Comparison of ENCODE assay signal across 9 cellular contexts in the genomic region with DNA sequence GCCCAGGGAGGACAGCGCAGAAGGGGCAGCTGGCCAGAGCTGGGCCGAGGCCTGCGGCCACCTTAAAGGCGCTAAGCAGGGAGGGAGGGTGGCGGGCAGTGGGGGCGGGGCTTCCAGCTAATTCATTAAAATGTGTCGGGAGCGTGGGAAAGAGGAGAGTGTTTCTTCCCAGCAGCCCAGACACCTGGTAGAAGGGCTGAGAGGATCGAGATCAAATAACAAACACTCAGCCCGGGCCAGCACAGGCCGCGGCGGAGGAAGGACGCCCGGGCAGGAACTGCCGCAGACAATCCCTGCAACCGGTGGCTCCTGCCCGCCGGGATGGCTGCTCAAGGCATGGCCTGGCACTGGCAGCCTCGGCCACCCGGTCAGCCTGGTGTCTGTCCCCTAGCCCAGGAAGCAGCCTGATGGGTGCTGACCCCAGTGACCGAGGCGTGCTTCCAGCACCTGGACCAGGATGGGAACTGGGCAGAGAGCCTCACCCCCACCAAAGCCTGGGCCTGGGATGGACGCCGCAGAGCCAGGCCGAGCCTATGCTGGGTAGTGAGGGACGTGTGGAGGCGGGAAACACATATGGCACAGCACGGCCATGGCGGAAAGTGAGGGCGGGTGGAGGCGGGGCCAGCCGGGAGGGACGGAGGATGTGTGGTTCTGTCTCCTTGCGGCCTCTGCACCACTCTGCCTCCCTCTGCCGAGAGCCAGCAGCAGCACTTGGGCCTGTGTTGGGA. TPM values are rescaled to one million over a fixed set of nuclear protein-coding genes. Genes with fewer than 3 reads are reported as not detected.
DNase-seq lines count a peak whose midpoint lies in the region; ATAC-seq, FAIRE-seq and TF ChIP-seq lines count a peak whose summit lies in the region.
"Had no signal": no experiment of that assay in that cellular context is flagged by ENCODE, and none has a peak within 500 bp of the region (broad histone marks: within the 10 kb centered on the region; RNA-seq: fewer than 3 reads in every experiment).

No MANE protein-coding gene starts in this region.

- peaks cover 27% of the 10 kb centered on the region for H3K4me1 ChIP-seq in keratinocyte (ENCODE audit: control insufficient read depth, extremely low read depth, insufficient read depth, low read length)

- H3K9me1 ChIP-seq in keratinocyte (ENCODE audit: control insufficient read depth, extremely low read depth, insufficient read depth, low read length), result no peaks in the 10 kb centered on the region

- TF ChIP-seq CTCF in GM13977 (IDR thresholded peaks at IDR 0.05; ENCODE audit: extremely low read depth, insufficient read depth, missing control alignments), result peak; percentile 29
- no peak for TF ChIP-seq CTCF in keratinocyte (optimal IDR thresholded peaks at IDR 0.05 in 1 of 3, IDR thresholded peaks at IDR 0.05 in 1 of 3, conservative IDR thresholded peaks at IDR 0.05 in 1 of 3; ENCODE audit: extremely low read depth in 1 of 3, insufficient read depth in 2 of 3, low read length in 3 of 3)

- H3K4me1 Mint-ChIP-seq in stimulated activated memory B cell treated with anti-CD40 and anti-IgM and Interleukin-4, amounts not matched to agents 10 μg/mL and 1 μg/mL and 100 μg/mL, for 72 hours, result peaks cover 26% of the 10 kb centered on the region

- no peak overlapping the region for H3K4me3 ChIP-seq in keratinocyte (ENCODE audit: control insufficient read depth in 2 of 3, extremely low read depth in 1 of 3, insufficient read depth in 2 of 3, low read depth in 1 of 3, low read length in 3 of 3)

- no peaks in the 10 kb centered on the region for H3K79me2 ChIP-seq in keratinocyte (ENCODE audit: control insufficient read depth, insufficient read depth, low read length)

- H3K27me3 ChIP-seq in keratinocyte (ENCODE audit: control insufficient read depth, extremely low read depth, insufficient read depth, low read length), result peaks cover 12% of the 10 kb centered on the region

- peak overlapping the region; percentile 87 for H2AFZ ChIP-seq in keratinocyte (ENCODE audit: control insufficient read depth, low read length)

- H3K4me2 ChIP-seq in keratinocyte (ENCODE audit: control insufficient read depth, extremely low read depth, insufficient read depth, low read depth, low read length), result peak overlapping the region; percentile 31

- H3K36me3 Mint-ChIP-seq in stimulated activated memory B cell treated with anti-CD40 and anti-IgM and Interleukin-4, amounts not matched to agents 10 μg/mL and 1 μg/mL and 100 μg/mL, for 72 hours, result no peaks in the 10 kb centered on the region

- H3K4me3 Mint-ChIP-seq in stimulated activated memory B cell treated with anti-CD40 and anti-IgM and Interleukin-4, amounts not matched to agents 10 μg/mL and 1 μg/mL and 100 μg/mL, for 72 hours, result no peak overlapping the region

- no peaks in the 10 kb centered on the region for H3K9me3 ChIP-seq in keratinocyte (ENCODE audit: control insufficient read depth, low read depth, low read length)
- H3K9me3 ChIP-seq: neutrophil had no signal

- ATAC-seq in HG03442 (IDR thresholded peaks at IDR 0.05; ENCODE audit: unreplicated experiment) (no peak), GM21528 (IDR thresholded peaks at IDR 0.05; ENCODE audit: low FRiP score, unreplicated experiment) (no peak)
- ATAC-seq in stimulated activated memory B cell treated with anti-CD40 and anti-IgM and Interleukin-4, amounts not matched to agents 10 μg/mL and 1 μg/mL and 100 μg/mL, for 72 hours, result no peak

- H3K9me3 Mint-ChIP-seq in stimulated activated memory B cell treated with anti-CD40 and anti-IgM and Interleukin-4, amounts not matched to agents 10 μg/mL and 1 μg/mL and 100 μg/mL, for 72 hours, result no peaks in the 10 kb centered on the region

- dilution Hi-C loops in keratinocyte (cut with MboI; ENCODE audit: extremely low pct_ligation_motif_present, low sequenced_read_pairs), result no loop called here

- peak; percentile 81 for DNase-seq in GM13977 (ENCODE audit: low spot score)
- DNase-seq in SHP77 (lab: John Stamatoyannopoulos, UW), result peak; percentile 69 to 81
- DNase-seq in anterior cingulate cortex (lab: John Stamatoyannopoulos, UW), result peak in 33 of 58 donors; percentile 28 to 73 (median 52)
- no peak for DNase-seq in keratinocyte (ENCODE audit: low read depth, low spot score)
- DNase-seq in stimulated activated CD4-positive, alpha-beta T cell treated with anti-CD3 and anti-CD28 coated beads, Interleukin-2, amount 100 ng/mL, for 48 hours, result peak; percentile 49 to 63

- H3K27ac ChIP-seq in keratinocyte (ENCODE audit: control insufficient read depth, insufficient read depth, low read length), result peak overlapping the region; percentile 29
- H3K27ac ChIP-seq: neutrophil had no signal

- no peak overlapping the region for H3K27ac Mint-ChIP-seq in stimulated activated memory B cell treated with anti-CD40 and anti-IgM and Interleukin-4, amounts not matched to agents 10 μg/mL and 1 μg/mL and 100 μg/mL, for 72 hours

- peak overlapping the region; percentile 42 for H3K9ac ChIP-seq in keratinocyte (ENCODE audit: control insufficient read depth, extremely low read depth, insufficient read depth, low read length)

- no peaks in the 10 kb centered on the region for H4K20me1 ChIP-seq in keratinocyte (ENCODE audit: control insufficient read depth, extremely low read depth, insufficient read depth, low read length)

- FAIRE-seq in keratinocyte (lab: Jason Lieb, UNC), result no peak

- in situ Hi-C loops in GM13977 (cut with MboI; ENCODE audit: low pct_unique_long_range_greater_than_20kb, low sequenced_read_pairs, unreplicated experiment), result no loop called here

- H3K36me3 ChIP-seq in keratinocyte (ENCODE audit: control insufficient read depth in 2 of 2, extremely low read depth in 1 of 2, insufficient read depth in 2 of 2, low read length in 2 of 2), result no peaks in the 10 kb centered on the region
- H3K36me3 ChIP-seq: neutrophil had no signal

- H3K27me3 Mint-ChIP-seq in stimulated activated memory B cell treated with anti-CD40 and anti-IgM and Interleukin-4, amounts not matched to agents 10 μg/mL and 1 μg/mL and 100 μg/mL, for 72 hours, result peaks cover 44% of the 10 kb centered on the region

RNA-seq across cellular contexts. Expression of gene NRARP, which starts 3.2 kb away (rescaled TPM):
- polyA plus RNA-seq in keratinocyte, result 0.43 to 2.4 TPM (median 2.2 TPM) in 3 replicates
- polyA plus RNA-seq in keratinocyte (2011; ENCODE audit: low read depth), result 1.5 TPM
- 0.95 and 2.5 TPM in 2 replicates for polyA plus RNA-seq in keratinocyte (2011; cell fraction: cytosol; rRNA removed)
- 11.2 and 13.2 TPM in 2 replicates for polyA plus RNA-seq in keratinocyte (2011; cell fraction: nucleus; rRNA removed)
- 0.61 and 10.6 TPM in 2 replicates for polyA plus RNA-seq in keratinocyte (2012; ENCODE audit: low replicate concordance)
- polyA minus RNA-seq in keratinocyte, result 0.73 to 0.83 TPM in 2 of 3 replicates, not detected in the other
- polyA minus RNA-seq in keratinocyte (2011; cell fraction: cytosol; rRNA and poly(A)+ RNA removed), result 2.9 TPM
- polyA minus RNA-seq in keratinocyte (2011; cell fraction: nucleus; rRNA and poly(A)+ RNA removed), result 10.5 and 14.6 TPM in 2 replicates

RNA-seq across cellular contexts. Expression of gene TOR4A, which starts 27.7 kb away (rescaled TPM):
- 5.8 to 9.8 TPM (median 7.8 TPM) in 3 replicates for polyA plus RNA-seq in keratinocyte
- polyA plus RNA-seq in keratinocyte (2011; ENCODE audit: low read depth), result 1.6 TPM
- polyA plus RNA-seq in keratinocyte (2011; cell fraction: cytosol; rRNA removed), result 3.7 and 9.2 TPM in 2 replicates
- polyA plus RNA-seq in keratinocyte (2011; cell fraction: nucleus; rRNA removed), result 10.6 and 18.7 TPM in 2 replicates
- polyA plus RNA-seq in keratinocyte (2012; ENCODE audit: low replicate concordance), result 7.0 and 11.9 TPM in 2 replicates
- 5.8 to 11.4 TPM (median 7.4 TPM) in 3 replicates for polyA minus RNA-seq in keratinocyte
- 36.6 TPM for polyA minus RNA-seq in keratinocyte (2011; cell fraction: cytosol; rRNA and poly(A)+ RNA removed)
- 25.4 and 32.9 TPM in 2 replicates for polyA minus RNA-seq in keratinocyte (2011; cell fraction: nucleus; rRNA and poly(A)+ RNA removed)

RNA-seq across cellular contexts. Expression of gene NELFB, which starts 50.1 kb away (rescaled TPM):
- 25.1 to 40.2 TPM (median 35.0 TPM) in 3 replicates for polyA plus RNA-seq in keratinocyte
- polyA plus RNA-seq in keratinocyte (2011; ENCODE audit: low read depth), result 11.6 TPM
- polyA plus RNA-seq in keratinocyte (2011; cell fraction: cytosol; rRNA removed), result 29.8 and 55.0 TPM in 2 replicates
- 36.6 and 50.0 TPM in 2 replicates for polyA plus RNA-seq in keratinocyte (2011; cell fraction: nucleus; rRNA removed)
- 40.6 and 53.2 TPM in 2 replicates for polyA plus RNA-seq in keratinocyte (2012; ENCODE audit: low replicate concordance)
- 35.7 to 44.2 TPM (median 43.6 TPM) in 3 replicates for polyA minus RNA-seq in keratinocyte
- 75.4 TPM for polyA minus RNA-seq in keratinocyte (2011; cell fraction: cytosol; rRNA and poly(A)+ RNA removed)
- 33.1 and 37.6 TPM in 2 replicates for polyA minus RNA-seq in keratinocyte (2011; cell fraction: nucleus; rRNA and poly(A)+ RNA removed)

RNA-seq across cellular contexts. Expression of gene STPG3, which starts 54.1 kb away (rescaled TPM):
- not detected in 3 replicates for polyA plus RNA-seq in keratinocyte
- polyA plus RNA-seq in keratinocyte (2011; ENCODE audit: low read depth), result not detected
- polyA plus RNA-seq in keratinocyte (2011; cell fraction: cytosol; rRNA removed), result not detected in 2 replicates
- not detected in 2 replicates for polyA plus RNA-seq in keratinocyte (2011; cell fraction: nucleus; rRNA removed)
- polyA plus RNA-seq in keratinocyte (2012; ENCODE audit: low replicate concordance), result not detected in 2 replicates
- not detected in 3 replicates for polyA minus RNA-seq in keratinocyte
- not detected for polyA minus RNA-seq in keratinocyte (2011; cell fraction: cytosol; rRNA and poly(A)+ RNA removed)
- polyA minus RNA-seq in keratinocyte (2011; cell fraction: nucleus; rRNA and poly(A)+ RNA removed), result not detected in 2 replicates
